ENCODE assay signal across 1 cellular context in the genomic region with DNA sequence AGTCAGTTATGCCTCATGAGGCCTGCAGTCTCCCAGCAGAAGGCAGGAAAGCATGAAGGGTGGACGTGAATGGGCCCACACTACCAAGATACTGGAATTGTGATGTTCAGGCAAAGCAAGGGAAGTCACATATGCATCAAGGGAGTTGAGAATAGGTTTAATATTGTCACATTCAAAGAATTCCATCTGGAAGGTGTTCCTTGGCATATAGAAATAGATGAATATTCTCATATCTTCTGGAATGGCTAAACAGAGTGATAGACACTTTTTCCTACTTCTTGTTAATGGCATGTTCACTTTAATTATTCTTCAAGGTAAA.
A peak's percentile ranks its signal among the peaks of the same experiment; 100 is the strongest.
TF ChIP-seq lines count a peak whose summit lies in the region.

No MANE protein-coding gene starts in this region.

TF ChIP-seq in HepG2, 621 proteins besides CTCF, POLR2A, EP300 and RAD21 (continued from another document and continues in another):
- no peak for TF ChIP-seq ZFP82 (CRISPR knock-in tag; IDR thresholded peaks at IDR 0.05; ENCODE audit: borderline replicate concordance)
- peak; percentile 2; the same call in 1 of the 2 replicates for TF ChIP-seq SETDB1 (CRISPR knock-in tag; IDR thresholded peaks at IDR 0.05; ENCODE audit: borderline replicate concordance)
- 0 out of 2 replicates have a peak, but pooled peaks have one; percentile 19 for TF ChIP-seq TARDBP (CRISPR knock-in tag; IDR thresholded peaks at IDR 0.05)
- TF ChIP-seq SATB2 (CRISPR knock-in tag; IDR thresholded peaks at IDR 0.05), result 0 out of 2 replicates have a peak, but pooled peaks have one; percentile 29
- TF ChIP-seq, protein P1, sequence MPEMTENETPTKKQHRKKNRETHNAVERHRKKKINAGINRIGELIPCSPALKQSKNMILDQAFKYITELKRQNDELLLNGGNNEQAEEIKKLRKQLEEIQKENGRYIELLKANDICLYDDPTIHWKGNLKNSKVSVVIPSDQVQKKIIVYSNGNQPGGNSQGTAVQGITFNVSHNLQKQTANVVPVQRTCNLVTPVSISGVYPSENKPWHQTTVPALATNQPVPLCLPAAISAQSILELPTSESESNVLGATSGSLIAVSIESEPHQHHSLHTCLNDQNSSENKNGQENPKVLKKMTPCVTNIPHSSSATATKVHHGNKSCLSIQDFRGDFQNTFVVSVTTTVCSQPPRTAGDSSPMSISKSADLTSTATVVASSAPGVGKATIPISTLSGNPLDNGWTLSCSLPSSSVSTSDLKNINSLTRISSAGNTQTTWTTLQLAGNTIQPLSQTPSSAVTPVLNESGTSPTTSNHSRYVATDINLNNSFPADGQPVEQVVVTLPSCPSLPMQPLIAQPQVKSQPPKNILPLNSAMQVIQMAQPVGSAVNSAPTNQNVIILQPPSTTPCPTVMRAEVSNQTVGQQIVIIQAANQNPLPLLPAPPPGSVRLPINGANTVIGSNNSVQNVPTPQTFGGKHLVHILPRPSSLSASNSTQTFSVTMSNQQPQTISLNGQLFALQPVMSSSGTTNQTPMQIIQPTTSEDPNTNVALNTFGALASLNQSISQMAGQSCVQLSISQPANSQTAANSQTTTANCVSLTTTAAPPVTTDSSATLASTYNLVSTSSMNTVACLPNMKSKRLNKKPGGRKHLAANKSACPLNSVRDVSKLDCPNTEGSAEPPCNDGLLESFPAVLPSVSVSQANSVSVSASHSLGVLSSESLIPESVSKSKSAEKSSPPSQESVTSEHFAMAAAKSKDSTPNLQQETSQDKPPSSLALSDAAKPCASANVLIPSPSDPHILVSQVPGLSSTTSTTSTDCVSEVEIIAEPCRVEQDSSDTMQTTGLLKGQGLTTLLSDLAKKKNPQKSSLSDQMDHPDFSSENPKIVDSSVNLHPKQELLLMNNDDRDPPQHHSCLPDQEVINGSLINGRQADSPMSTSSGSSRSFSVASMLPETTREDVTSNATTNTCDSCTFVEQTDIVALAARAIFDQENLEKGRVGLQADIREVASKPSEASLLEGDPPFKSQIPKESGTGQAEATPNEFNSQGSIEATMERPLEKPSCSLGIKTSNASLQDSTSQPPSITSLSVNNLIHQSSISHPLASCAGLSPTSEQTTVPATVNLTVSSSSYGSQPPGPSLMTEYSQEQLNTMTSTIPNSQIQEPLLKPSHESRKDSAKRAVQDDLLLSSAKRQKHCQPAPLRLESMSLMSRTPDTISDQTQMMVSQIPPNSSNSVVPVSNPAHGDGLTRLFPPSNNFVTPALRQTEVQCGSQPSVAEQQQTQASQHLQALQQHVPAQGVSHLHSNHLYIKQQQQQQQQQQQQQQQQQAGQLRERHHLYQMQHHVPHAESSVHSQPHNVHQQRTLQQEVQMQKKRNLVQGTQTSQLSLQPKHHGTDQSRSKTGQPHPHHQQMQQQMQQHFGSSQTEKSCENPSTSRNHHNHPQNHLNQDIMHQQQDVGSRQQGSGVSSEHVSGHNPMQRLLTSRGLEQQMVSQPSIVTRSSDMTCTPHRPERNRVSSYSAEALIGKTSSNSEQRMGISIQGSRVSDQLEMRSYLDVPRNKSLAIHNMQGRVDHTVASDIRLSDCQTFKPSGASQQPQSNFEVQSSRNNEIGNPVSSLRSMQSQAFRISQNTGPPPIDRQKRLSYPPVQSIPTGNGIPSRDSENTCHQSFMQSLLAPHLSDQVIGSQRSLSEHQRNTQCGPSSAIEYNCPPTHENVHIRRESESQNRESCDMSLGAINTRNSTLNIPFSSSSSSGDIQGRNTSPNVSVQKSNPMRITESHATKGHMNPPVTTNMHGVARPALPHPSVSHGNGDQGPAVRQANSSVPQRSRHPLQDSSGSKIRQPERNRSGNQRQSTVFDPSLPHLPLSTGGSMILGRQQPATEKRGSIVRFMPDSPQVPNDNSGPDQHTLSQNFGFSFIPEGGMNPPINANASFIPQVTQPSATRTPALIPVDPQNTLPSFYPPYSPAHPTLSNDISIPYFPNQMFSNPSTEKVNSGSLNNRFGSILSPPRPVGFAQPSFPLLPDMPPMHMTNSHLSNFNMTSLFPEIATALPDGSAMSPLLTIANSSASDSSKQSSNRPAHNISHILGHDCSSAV (CRISPR knock-in tag; IDR thresholded peaks at IDR 0.05; ENCODE audit: borderline replicate concordance), result no peak
- peak; percentile 17; the same call in 1 of the 2 replicates for TF ChIP-seq DPF2 (CRISPR knock-in tag; IDR thresholded peaks at IDR 0.05; ENCODE audit: borderline replicate concordance, low read depth)
- TF ChIP-seq, protein P2, sequence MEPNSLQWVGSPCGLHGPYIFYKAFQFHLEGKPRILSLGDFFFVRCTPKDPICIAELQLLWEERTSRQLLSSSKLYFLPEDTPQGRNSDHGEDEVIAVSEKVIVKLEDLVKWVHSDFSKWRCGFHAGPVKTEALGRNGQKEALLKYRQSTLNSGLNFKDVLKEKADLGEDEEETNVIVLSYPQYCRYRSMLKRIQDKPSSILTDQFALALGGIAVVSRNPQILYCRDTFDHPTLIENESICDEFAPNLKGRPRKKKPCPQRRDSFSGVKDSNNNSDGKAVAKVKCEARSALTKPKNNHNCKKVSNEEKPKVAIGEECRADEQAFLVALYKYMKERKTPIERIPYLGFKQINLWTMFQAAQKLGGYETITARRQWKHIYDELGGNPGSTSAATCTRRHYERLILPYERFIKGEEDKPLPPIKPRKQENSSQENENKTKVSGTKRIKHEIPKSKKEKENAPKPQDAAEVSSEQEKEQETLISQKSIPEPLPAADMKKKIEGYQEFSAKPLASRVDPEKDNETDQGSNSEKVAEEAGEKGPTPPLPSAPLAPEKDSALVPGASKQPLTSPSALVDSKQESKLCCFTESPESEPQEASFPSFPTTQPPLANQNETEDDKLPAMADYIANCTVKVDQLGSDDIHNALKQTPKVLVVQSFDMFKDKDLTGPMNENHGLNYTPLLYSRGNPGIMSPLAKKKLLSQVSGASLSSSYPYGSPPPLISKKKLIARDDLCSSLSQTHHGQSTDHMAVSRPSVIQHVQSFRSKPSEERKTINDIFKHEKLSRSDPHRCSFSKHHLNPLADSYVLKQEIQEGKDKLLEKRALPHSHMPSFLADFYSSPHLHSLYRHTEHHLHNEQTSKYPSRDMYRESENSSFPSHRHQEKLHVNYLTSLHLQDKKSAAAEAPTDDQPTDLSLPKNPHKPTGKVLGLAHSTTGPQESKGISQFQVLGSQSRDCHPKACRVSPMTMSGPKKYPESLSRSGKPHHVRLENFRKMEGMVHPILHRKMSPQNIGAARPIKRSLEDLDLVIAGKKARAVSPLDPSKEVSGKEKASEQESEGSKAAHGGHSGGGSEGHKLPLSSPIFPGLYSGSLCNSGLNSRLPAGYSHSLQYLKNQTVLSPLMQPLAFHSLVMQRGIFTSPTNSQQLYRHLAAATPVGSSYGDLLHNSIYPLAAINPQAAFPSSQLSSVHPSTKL (CRISPR knock-in tag; IDR thresholded peaks at IDR 0.05), result no peak
- TF ChIP-seq, protein P3, sequence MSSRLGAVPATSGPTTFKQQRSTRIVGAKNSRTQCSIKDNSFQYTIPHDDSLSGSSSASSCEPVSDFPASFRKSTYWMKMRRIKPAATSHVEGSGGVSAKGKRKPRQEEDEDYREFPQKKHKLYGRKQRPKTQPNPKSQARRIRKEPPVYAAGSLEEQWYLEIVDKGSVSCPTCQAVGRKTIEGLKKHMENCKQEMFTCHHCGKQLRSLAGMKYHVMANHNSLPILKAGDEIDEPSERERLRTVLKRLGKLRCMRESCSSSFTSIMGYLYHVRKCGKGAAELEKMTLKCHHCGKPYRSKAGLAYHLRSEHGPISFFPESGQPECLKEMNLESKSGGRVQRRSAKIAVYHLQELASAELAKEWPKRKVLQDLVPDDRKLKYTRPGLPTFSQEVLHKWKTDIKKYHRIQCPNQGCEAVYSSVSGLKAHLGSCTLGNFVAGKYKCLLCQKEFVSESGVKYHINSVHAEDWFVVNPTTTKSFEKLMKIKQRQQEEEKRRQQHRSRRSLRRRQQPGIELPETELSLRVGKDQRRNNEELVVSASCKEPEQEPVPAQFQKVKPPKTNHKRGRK (CRISPR knock-in tag; IDR thresholded peaks at IDR 0.05), result 0 out of 2 replicates have a peak, but pooled peaks have one; percentile 51
- TF ChIP-seq SPEN (CRISPR knock-in tag; IDR thresholded peaks at IDR 0.05; ENCODE audit: low read depth), result no peak
- no peak for TF ChIP-seq TCF7L2 (IDR thresholded peaks at IDR 0.05; ENCODE audit: low read depth, low read length)
- 0 out of 2 replicates have a peak, but pooled peaks have one; percentile 2 for TF ChIP-seq NR2C2 (CRISPR knock-in tag; IDR thresholded peaks at IDR 0.05; ENCODE audit: borderline replicate concordance)
- peak; percentile 53; the same call in 1 of the 2 replicates for TF ChIP-seq ZSCAN22 (CRISPR knock-in tag; IDR thresholded peaks at IDR 0.05)
- no peak for TF ChIP-seq ZNF224 (CRISPR knock-in tag; IDR thresholded peaks at IDR 0.05)
- 0 out of 2 replicates have a peak, but pooled peaks have one; percentile 1 for TF ChIP-seq ZNF292 (CRISPR knock-in tag; IDR thresholded peaks at IDR 0.05; ENCODE audit: borderline replicate concordance, low read depth)
- peak; percentile 72; the same call in 1 of the 2 replicates for TF ChIP-seq ZFY (CRISPR knock-in tag; IDR thresholded peaks at IDR 0.05)
- TF ChIP-seq, protein P4, sequence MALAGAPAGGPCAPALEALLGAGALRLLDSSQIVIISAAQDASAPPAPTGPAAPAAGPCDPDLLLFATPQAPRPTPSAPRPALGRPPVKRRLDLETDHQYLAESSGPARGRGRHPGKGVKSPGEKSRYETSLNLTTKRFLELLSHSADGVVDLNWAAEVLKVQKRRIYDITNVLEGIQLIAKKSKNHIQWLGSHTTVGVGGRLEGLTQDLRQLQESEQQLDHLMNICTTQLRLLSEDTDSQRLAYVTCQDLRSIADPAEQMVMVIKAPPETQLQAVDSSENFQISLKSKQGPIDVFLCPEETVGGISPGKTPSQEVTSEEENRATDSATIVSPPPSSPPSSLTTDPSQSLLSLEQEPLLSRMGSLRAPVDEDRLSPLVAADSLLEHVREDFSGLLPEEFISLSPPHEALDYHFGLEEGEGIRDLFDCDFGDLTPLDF (CRISPR knock-in tag; IDR thresholded peaks at IDR 0.05), result no peak
- TF ChIP-seq, protein P5, sequence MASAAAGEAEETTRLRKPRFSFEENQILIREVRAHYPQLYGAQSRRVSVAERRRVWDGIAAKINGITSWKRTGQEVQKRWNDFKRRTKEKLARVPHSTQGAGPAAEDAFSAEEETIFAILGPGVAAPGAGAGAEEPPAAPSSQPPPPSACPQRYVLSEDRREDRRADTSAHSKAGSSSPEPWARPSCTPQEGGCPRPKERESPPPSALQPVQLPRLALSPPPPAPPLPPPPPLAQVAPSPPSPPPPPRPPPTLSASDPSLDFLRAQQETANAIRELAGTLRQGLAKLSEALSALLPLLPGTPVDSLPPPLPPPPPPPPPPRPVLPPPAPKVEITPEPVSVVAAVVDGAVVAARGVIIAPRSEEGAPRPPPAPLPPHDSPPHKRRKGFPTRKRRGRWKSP (CRISPR knock-in tag; IDR thresholded peaks at IDR 0.05), result no peak
- no peak for TF ChIP-seq ZNF350 (CRISPR knock-in tag; IDR thresholded peaks at IDR 0.05; ENCODE audit: borderline replicate concordance, low read depth)
- TF ChIP-seq ZNF552 (CRISPR knock-in tag; IDR thresholded peaks at IDR 0.05; ENCODE audit: borderline replicate concordance), result no peak
- peak; percentile 18; the same call in 1 of the 2 replicates for TF ChIP-seq ZSCAN21 (CRISPR knock-in tag; IDR thresholded peaks at IDR 0.05; ENCODE audit: borderline replicate concordance)
- peak; percentile 23; the same call in 1 of the 2 replicates for TF ChIP-seq ZBTB3 (CRISPR knock-in tag; IDR thresholded peaks at IDR 0.05; ENCODE audit: borderline replicate concordance, low read depth)
- 0 out of 2 replicates have a peak, but pooled peaks have one; percentile 36 for TF ChIP-seq RARG (CRISPR knock-in tag; IDR thresholded peaks at IDR 0.05; ENCODE audit: low read depth)
- TF ChIP-seq ZNF468 (CRISPR knock-in tag; IDR thresholded peaks at IDR 0.05), result peak; percentile 83; the same call in 1 of the 2 replicates
- TF ChIP-seq ZNF678 (CRISPR knock-in tag; IDR thresholded peaks at IDR 0.05), result 0 out of 2 replicates have a peak, but pooled peaks have one; percentile 44
- TF ChIP-seq, protein P6, sequence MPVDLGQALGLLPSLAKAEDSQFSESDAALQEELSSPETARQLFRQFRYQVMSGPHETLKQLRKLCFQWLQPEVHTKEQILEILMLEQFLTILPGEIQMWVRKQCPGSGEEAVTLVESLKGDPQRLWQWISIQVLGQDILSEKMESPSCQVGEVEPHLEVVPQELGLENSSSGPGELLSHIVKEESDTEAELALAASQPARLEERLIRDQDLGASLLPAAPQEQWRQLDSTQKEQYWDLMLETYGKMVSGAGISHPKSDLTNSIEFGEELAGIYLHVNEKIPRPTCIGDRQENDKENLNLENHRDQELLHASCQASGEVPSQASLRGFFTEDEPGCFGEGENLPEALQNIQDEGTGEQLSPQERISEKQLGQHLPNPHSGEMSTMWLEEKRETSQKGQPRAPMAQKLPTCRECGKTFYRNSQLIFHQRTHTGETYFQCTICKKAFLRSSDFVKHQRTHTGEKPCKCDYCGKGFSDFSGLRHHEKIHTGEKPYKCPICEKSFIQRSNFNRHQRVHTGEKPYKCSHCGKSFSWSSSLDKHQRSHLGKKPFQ (CRISPR knock-in tag; IDR thresholded peaks at IDR 0.05; ENCODE audit: insufficient replicate concordance), result peak; percentile 18
- TF ChIP-seq ZNF670 (CRISPR knock-in tag; IDR thresholded peaks at IDR 0.05; ENCODE audit: borderline replicate concordance), result no peak
- TF ChIP-seq SUZ12 (IDR thresholded peaks at IDR 0.05; ENCODE audit: low read depth, low read length), result no peak
- 0 out of 2 replicates have a peak, but pooled peaks have one; percentile 6 for TF ChIP-seq ZMYM4 (CRISPR knock-in tag; IDR thresholded peaks at IDR 0.05)
- peak; percentile 39; the same call in 1 of the 2 replicates for TF ChIP-seq TBX2 (CRISPR knock-in tag; IDR thresholded peaks at IDR 0.05; ENCODE audit: borderline replicate concordance)
- TF ChIP-seq, protein P7, sequence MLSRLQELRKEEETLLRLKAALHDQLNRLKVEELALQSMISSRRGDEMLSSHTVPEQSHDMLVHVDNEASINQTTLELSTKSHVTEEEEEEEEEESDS (CRISPR knock-in tag; IDR thresholded peaks at IDR 0.05; ENCODE audit: borderline replicate concordance), result no peak
- peak; percentile 41; the same call in 1 of the 2 replicates for TF ChIP-seq RBFOX2 (IDR thresholded peaks at IDR 0.05; ENCODE audit: low read depth, low read length)
- TF ChIP-seq ZNF17 (CRISPR knock-in tag; IDR thresholded peaks at IDR 0.05), result no peak
- TF ChIP-seq, protein P8, sequence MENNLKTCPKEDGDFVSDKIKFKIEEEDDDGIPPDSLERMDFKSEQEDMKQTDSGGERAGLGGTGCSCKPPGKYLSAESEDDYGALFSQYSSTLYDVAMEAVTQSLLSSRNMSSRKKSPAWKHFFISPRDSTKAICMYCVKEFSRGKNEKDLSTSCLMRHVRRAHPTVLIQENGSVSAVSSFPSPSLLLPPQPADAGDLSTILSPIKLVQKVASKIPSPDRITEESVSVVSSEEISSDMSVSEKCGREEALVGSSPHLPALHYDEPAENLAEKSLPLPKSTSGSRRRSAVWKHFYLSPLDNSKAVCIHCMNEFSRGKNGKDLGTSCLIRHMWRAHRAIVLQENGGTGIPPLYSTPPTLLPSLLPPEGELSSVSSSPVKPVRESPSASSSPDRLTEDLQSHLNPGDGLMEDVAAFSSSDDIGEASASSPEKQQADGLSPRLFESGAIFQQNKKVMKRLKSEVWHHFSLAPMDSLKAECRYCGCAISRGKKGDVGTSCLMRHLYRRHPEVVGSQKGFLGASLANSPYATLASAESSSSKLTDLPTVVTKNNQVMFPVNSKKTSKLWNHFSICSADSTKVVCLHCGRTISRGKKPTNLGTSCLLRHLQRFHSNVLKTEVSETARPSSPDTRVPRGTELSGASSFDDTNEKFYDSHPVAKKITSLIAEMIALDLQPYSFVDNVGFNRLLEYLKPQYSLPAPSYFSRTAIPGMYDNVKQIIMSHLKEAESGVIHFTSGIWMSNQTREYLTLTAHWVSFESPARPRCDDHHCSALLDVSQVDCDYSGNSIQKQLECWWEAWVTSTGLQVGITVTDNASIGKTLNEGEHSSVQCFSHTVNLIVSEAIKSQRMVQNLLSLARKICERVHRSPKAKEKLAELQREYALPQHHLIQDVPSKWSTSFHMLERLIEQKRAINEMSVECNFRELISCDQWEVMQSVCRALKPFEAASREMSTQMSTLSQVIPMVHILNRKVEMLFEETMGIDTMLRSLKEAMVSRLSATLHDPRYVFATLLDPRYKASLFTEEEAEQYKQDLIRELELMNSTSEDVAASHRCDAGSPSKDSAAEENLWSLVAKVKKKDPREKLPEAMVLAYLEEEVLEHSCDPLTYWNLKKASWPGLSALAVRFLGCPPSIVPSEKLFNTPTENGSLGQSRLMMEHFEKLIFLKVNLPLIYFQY (CRISPR knock-in tag; IDR thresholded peaks at IDR 0.05; ENCODE audit: borderline replicate concordance), result no peak
